ENCODE assay signal across 1 cellular context in the genomic region with DNA sequence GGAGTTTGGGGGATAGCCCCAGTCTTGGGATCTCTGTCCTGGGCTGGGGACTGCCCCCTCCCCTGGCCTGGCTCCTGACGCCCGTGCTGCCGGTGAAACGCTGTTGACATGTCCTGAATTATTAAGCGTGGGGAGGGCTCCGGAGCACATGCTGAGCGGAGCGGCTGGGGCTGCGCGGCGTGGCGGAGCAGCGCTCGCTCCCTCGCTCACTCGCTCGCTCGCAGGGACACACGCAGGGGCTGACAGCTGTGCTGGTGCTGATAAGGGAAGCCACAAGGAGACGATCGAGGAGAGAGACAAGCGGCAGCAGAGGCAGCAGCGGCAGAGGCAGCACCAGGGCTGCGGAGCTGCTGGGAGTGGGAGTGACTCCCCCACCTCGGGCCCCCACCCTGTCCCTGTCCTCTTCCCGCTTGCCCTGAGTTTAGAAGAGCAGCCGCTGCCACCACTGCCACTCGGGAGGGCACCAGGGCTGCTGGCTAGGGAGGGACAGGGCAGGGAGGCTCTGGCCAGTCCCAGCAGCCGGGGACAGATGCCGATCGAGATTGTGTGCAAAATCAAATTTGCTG.
TF ChIP-seq lines count a peak whose summit lies in the region.

A gene with protein sequence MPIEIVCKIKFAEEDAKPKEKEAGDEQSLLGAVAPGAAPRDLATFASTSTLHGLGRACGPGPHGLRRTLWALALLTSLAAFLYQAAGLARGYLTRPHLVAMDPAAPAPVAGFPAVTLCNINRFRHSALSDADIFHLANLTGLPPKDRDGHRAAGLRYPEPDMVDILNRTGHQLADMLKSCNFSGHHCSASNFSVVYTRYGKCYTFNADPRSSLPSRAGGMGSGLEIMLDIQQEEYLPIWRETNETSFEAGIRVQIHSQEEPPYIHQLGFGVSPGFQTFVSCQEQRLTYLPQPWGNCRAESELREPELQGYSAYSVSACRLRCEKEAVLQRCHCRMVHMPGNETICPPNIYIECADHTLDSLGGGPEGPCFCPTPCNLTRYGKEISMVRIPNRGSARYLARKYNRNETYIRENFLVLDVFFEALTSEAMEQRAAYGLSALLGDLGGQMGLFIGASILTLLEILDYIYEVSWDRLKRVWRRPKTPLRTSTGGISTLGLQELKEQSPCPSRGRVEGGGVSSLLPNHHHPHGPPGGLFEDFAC (plus strand): TSS at position 287 of the 566 bp plus-strand sequence. CDS start 243 bp downstream, at position 530.

TF ChIP-seq in K562, 482 proteins besides CTCF, POLR2A, EP300 and RAD21 (continued from another document and continues in another):
- TF ChIP-seq NFXL1 (CRISPR knock-in tag; IDR thresholded peaks at IDR 0.05) (no peak), YY1 (IDR thresholded peaks at IDR 0.05; ENCODE audit: borderline replicate concordance in 1 of 3, control insufficient read depth in 1 of 3, extremely low read depth in 1 of 3, insufficient read depth in 3 of 3, insufficient read length in 1 of 3, insufficient replicate concordance in 2 of 3, low read depth in 1 of 3, low read length in 2 of 3) (peak in 1 of 3 experiments; percentile 44), ZNF764 (CRISPR knock-in tag; IDR thresholded peaks at IDR 0.05; ENCODE audit: low read depth) (no peak), RBM22 (IDR thresholded peaks at IDR 0.05; ENCODE audit: low read depth, low read length, poor library complexity, severe bottlenecking) (peak; percentile 50), ZNF184 (CRISPR knock-in tag; IDR thresholded peaks at IDR 0.05) (no peak), IRF2 (CRISPR knock-in tag; IDR thresholded peaks at IDR 0.05) (no peak), DLX4 (CRISPR knock-in tag; IDR thresholded peaks at IDR 0.05) (no peak), SNRNP70 (optimal IDR thresholded peaks at IDR 0.05; ENCODE audit: low read depth, low read length) (no peak), SMAD4 (CRISPR knock-in tag; conservative IDR thresholded peaks at IDR 0.05) (peak; percentile 97), SUPT5H (IDR thresholded peaks at IDR 0.05) (no peak), ELF2 (CRISPR knock-in tag; IDR thresholded peaks at IDR 0.05) (no peak), SMARCB1 (IDR thresholded peaks at IDR 0.05; ENCODE audit: insufficient read length, low read depth) (no peak), SREBF1 (IDR thresholded peaks at IDR 0.05; ENCODE audit: borderline replicate concordance, low read depth, low read length) (no peak), ZFP36 (IDR thresholded peaks at IDR 0.05; ENCODE audit: low read depth, low read length, partially characterized antibody) (peak; percentile 8), SOX6 (IDR thresholded peaks at IDR 0.05) (peak; percentile 91), ZFPM2 (CRISPR knock-in tag; IDR thresholded peaks at IDR 0.05) (no peak), ETS1 (conservative IDR thresholded peaks at IDR 0.05; ENCODE audit: control insufficient read depth, low read depth, low read length) (peak; percentile 89), SRSF3 (IDR thresholded peaks at IDR 0.05; ENCODE audit: insufficient read depth, low read length) (no peak), TOE1 (IDR thresholded peaks at IDR 0.05; ENCODE audit: borderline replicate concordance) (no peak), TOE1 (CRISPR knock-in tag; IDR thresholded peaks at IDR 0.05; ENCODE audit: borderline replicate concordance, low read depth) (no peak), BCLAF1 (IDR thresholded peaks at IDR 0.05; ENCODE audit: borderline replicate concordance in 1 of 2, control insufficient read depth in 1 of 2, low read depth in 2 of 2, low read length in 1 of 2) (0 out of 4 replicates have a peak, but pooled peaks of 1 of the 2 experiments have one; percentile 35), ZNF174 (CRISPR knock-in tag; IDR thresholded peaks at IDR 0.05) (no peak), PYGO2 (tag; IDR thresholded peaks at IDR 0.05) (no peak), CEBPG (CRISPR knock-in tag; IDR thresholded peaks at IDR 0.05) (no peak), CEBPG (tag; conservative IDR thresholded peaks at IDR 0.05 in 1 of 2, IDR thresholded peaks at IDR 0.05 in 1 of 2) (no peak), DIDO1 (tag; IDR thresholded peaks at IDR 0.05; ENCODE audit: low read depth) (no peak), RNF219 (CRISPR knock-in tag; IDR thresholded peaks at IDR 0.05) (no peak), ZNF589 (CRISPR knock-in tag; IDR thresholded peaks at IDR 0.05; ENCODE audit: low read depth) (peak; percentile 93), TFAM (CRISPR knock-in tag; conservative IDR thresholded peaks at IDR 0.05) (no peak), ZBTB8A (IDR thresholded peaks at IDR 0.05; ENCODE audit: partially characterized antibody) (no peak), SRSF1 (IDR thresholded peaks at IDR 0.05; ENCODE audit: low read depth, low read length) (no peak), JUNB (CRISPR knock-in tag; conservative IDR thresholded peaks at IDR 0.05) (no peak), KLF16 (IDR thresholded peaks at IDR 0.05) (peak; percentile 87), ZNF583 (CRISPR knock-in tag; IDR thresholded peaks at IDR 0.05) (peak; percentile 61; the same call in 1 of the 2 replicates), JUND (IDR thresholded peaks at IDR 0.05; ENCODE audit: borderline replicate concordance, low read depth, low read length) (peak; percentile 72), JUND (tag; IDR thresholded peaks at IDR 0.05; ENCODE audit: borderline replicate concordance, low read depth, low read length) (peak; percentile 43; the same call in 1 of the 3 replicates), TBL1XR1 (IDR thresholded peaks at IDR 0.05; ENCODE audit: low read length in 2 of 2) (peak; percentile 67 to 86; a peak in 3 of 4 replicates), GTF2F1 (IDR thresholded peaks at IDR 0.05; ENCODE audit: low read depth, low read length) (no peak), MEIS2 (IDR thresholded peaks at IDR 0.05; ENCODE audit: partially characterized antibody) (peak; percentile 94), FOXM1 (IDR thresholded peaks at IDR 0.05; ENCODE audit: low read depth) (peak; percentile 75), FOXM1 (CRISPR knock-in tag; IDR thresholded peaks at IDR 0.05; ENCODE audit: low read depth) (no peak), TCF3 (CRISPR knock-in tag; IDR thresholded peaks at IDR 0.05) (peak; percentile 97), ZNF263 (CRISPR knock-in tag; IDR thresholded peaks at IDR 0.05; ENCODE audit: borderline replicate concordance) (no peak; the same call in 1 of the 2 replicates), CCNT2 (IDR thresholded peaks at IDR 0.05; ENCODE audit: borderline replicate concordance, extremely low read depth, insufficient read length, low read depth, low read length) (peak; percentile 100), RUNX1 (IDR thresholded peaks at IDR 0.05; ENCODE audit: low read depth) (peak; percentile 82; the same call in 1 of the 2 replicates)
- TF ChIP-seq, protein P1, sequence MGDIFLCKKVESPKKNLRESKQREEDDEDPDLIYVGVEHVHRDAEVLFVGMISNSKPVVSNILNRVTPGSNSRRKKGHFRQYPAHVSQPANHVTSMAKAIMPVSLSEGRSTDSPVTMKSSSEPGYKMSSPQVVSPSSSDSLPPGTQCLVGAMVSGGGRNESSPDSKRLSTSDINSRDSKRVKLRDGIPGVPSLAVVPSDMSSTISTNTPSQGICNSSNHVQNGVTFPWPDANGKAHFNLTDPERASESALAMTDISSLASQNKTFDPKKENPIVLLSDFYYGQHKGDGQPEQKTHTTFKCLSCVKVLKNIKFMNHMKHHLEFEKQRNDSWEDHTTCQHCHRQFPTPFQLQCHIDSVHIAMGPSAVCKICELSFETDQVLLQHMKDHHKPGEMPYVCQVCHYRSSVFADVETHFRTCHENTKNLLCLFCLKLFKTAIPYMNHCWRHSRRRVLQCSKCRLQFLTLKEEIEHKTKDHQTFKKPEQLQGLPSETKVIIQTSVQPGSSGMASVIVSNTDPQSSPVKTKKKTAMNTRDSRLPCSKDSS (IDR thresholded peaks at IDR 0.05; ENCODE audit: low read depth, partially characterized antibody) = no peak
- TF ChIP-seq, protein P2, sequence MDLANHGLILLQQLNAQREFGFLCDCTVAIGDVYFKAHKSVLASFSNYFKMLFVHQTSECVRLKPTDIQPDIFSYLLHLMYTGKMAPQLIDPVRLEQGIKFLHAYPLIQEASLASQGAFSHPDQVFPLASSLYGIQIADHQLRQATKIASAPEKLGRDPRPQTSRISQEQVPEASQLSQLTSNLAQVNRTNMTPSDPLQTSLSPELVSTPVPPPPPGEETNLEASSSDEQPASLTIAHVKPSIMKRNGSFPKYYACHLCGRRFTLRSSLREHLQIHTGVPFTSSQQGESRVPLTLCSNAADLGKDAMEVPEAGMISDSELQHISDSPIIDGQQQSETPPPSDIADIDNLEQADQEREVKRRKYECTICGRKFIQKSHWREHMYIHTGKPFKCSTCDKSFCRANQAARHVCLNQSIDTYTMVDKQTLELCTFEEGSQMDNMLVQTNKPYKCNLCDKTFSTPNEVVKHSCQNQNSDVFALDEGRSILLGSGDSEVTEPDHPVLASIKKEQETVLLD (IDR thresholded peaks at IDR 0.05) = peak; percentile 83
- TF ChIP-seq, protein P3, sequence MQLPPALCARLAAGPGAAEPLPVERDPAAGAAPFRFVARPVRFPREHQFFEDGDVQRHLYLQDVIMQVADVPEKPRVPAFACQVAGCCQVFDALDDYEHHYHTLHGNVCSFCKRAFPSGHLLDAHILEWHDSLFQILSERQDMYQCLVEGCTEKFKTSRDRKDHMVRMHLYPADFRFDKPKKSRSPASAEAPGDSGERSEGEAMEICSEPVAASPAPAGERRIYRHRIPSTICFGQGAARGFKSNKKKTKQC (CRISPR knock-in tag; IDR thresholded peaks at IDR 0.05) = peak; percentile 42; the same call in 1 of the 2 replicates
- TF ChIP-seq, protein P4, sequence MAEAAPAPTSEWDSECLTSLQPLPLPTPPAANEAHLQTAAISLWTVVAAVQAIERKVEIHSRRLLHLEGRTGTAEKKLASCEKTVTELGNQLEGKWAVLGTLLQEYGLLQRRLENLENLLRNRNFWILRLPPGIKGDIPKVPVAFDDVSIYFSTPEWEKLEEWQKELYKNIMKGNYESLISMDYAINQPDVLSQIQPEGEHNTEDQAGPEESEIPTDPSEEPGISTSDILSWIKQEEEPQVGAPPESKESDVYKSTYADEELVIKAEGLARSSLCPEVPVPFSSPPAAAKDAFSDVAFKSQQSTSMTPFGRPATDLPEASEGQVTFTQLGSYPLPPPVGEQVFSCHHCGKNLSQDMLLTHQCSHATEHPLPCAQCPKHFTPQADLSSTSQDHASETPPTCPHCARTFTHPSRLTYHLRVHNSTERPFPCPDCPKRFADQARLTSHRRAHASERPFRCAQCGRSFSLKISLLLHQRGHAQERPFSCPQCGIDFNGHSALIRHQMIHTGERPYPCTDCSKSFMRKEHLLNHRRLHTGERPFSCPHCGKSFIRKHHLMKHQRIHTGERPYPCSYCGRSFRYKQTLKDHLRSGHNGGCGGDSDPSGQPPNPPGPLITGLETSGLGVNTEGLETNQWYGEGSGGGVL (CRISPR knock-in tag; IDR thresholded peaks at IDR 0.05) = no peak
- TF ChIP-seq, protein P5, sequence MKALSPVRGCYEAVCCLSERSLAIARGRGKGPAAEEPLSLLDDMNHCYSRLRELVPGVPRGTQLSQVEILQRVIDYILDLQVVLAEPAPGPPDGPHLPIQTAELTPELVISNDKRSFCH (CRISPR knock-in tag; IDR thresholded peaks at IDR 0.05) = no peak
- TF ChIP-seq, protein P5 (tag; IDR thresholded peaks at IDR 0.05) = no peak
